Comparison of ENCODE assay signal across 14 cellular contexts in genomic region chr3:108461641-108462040, GRCh38. TPM values are rescaled to one million over a fixed set of nuclear protein-coding genes. Genes with fewer than 3 reads are reported as not detected.
DNase-seq lines count a peak whose midpoint lies in the region; ATAC-seq lines count a peak whose summit lies in the region.
"Had no signal": no experiment of that assay in that cellular context is flagged by ENCODE, and none has a peak within 500 bp of the region (broad histone marks: within the 10 kb centered on the region; RNA-seq: fewer than 3 reads in every experiment).

No MANE protein-coding gene starts in this region.

- no peaks in the 10 kb centered on the region for H3K36me3 Mint-ChIP-seq in activated naive CD8-positive, alpha-beta T cell treated with anti-CD3 and anti-CD28 coated beads, Interleukin-2, amount 50 U/mL, for 24 hours (ENCODE audit: low read depth)

- H3K27ac ChIP-seq in cingulate gyrus (ENCODE audit: low read depth, low read length) (peak overlapping the region; percentile 41), neuronal stem cell (replicated peaks; ENCODE audit: low read length) (no peak overlapping the region)
- H3K27ac ChIP-seq: stomach had no signal

- H3K27me3 Mint-ChIP-seq in activated naive CD8-positive, alpha-beta T cell treated with anti-CD3 and anti-CD28 coated beads, Interleukin-2, amount 50 U/mL, for 24 hours: peaks cover 1% of the 10 kb centered on the region

- H3K4me2 ChIP-seq in neuronal stem cell (ENCODE audit: insufficient read depth, low read length, poor library complexity, severe bottlenecking): no peak overlapping the region

- H3K36me3 ChIP-seq in neuronal stem cell (replicated peaks in 1 of 2; ENCODE audit: control insufficient read depth in 2 of 2, insufficient read depth in 2 of 2, low read length in 2 of 2): no peaks in the 10 kb centered on the region
- H3K36me3 ChIP-seq: HAP-1, stomach had no signal

- no peak overlapping the region for H2AK5ac ChIP-seq in neuronal stem cell (ENCODE audit: low read depth, low read length)

- no peak overlapping the region for H2BK12ac ChIP-seq in neuronal stem cell (ENCODE audit: low read length)

- H3K4me3 ChIP-seq in neuronal stem cell (ENCODE audit: low read length in 2 of 2): no peak overlapping the region
- H3K4me3 ChIP-seq: HAP-1, stomach had no signal

- WGBS in neuronal stem cell (ENCODE audit: extremely low coverage in 2 of 2, insufficient read length in 2 of 2, insufficient replicate concordance in 1 of 2), 2 donors: no CpG with 5 or more reads among the region's 3 CpGs

- no peak overlapping the region for H3K23ac ChIP-seq in neuronal stem cell (ENCODE audit: low read depth, low read length, poor library complexity)

- H3K27ac Mint-ChIP-seq in activated naive CD8-positive, alpha-beta T cell treated with anti-CD3 and anti-CD28 coated beads, Interleukin-2, amount 50 U/mL, for 24 hours: no peak overlapping the region
- H3K27ac Mint-ChIP-seq: activated CD8-positive, alpha-beta T cell treated with anti-CD3 and anti-CD28 coated beads, Interleukin-2, amount 10 ng/mL, durations not matched to agents 7 days and 5 days; effector memory CD8-positive, alpha-beta T cell had no signal

- H2BK120ac ChIP-seq in neuronal stem cell (ENCODE audit: low read depth, low read length): no peak overlapping the region

- H3K4me1 ChIP-seq in neuronal stem cell (ENCODE audit: control insufficient read depth in 2 of 2, insufficient read depth in 1 of 2, low read depth in 1 of 2, low read length in 2 of 2): no peaks in the 10 kb centered on the region
- H3K4me1 ChIP-seq: Caco-2, HAP-1, stomach had no signal

- no peaks in the 10 kb centered on the region for H3K9me3 Mint-ChIP-seq in activated naive CD8-positive, alpha-beta T cell treated with anti-CD3 and anti-CD28 coated beads, Interleukin-2, amount 50 U/mL, for 24 hours
- H3K9me3 Mint-ChIP-seq: effector memory CD8-positive, alpha-beta T cell had no signal

- H3K4me1 Mint-ChIP-seq in activated naive CD8-positive, alpha-beta T cell treated with anti-CD3 and anti-CD28 coated beads, Interleukin-2, amount 50 U/mL, for 24 hours: no peaks in the 10 kb centered on the region

- H2BK15ac ChIP-seq in neuronal stem cell (ENCODE audit: low read length): no peak overlapping the region

- no peak overlapping the region for H3K18ac ChIP-seq in neuronal stem cell (ENCODE audit: low read length)

- H3K9ac ChIP-seq in neuronal stem cell (ENCODE audit: low read depth, low read length, poor library complexity): no peak overlapping the region

- DNase-seq in neuronal stem cell (ENCODE audit: low spot score): no peak
- no peak for DNase-seq in activated naive CD8-positive, alpha-beta T cell treated with anti-CD3 and anti-CD28 coated beads, Interleukin-2, amount 50 U/mL, for 24 hours
- no peak for DNase-seq in NCI-H526 (lab: John Stamatoyannopoulos, UW)
- DNase-seq: activated CD8-positive, alpha-beta T cell treated with anti-CD3 and anti-CD28 coated beads, Interleukin-2, amount 10 ng/mL, durations not matched to agents 7 days and 5 days; Caco-2; effector memory CD8-positive, alpha-beta T cell; stimulated activated CD4-positive, alpha-beta T cell treated with anti-CD3 and anti-CD28 coated beads, Interleukin-2, amount 100 ng/mL, for 24 hours; stomach had no signal

- H3K27me3 ChIP-seq in neuronal stem cell (ENCODE audit: control insufficient read depth in 3 of 3, insufficient read depth in 3 of 3, low read depth in 1 of 3, low read length in 3 of 3): no peaks in the 10 kb centered on the region
- H3K27me3 ChIP-seq: stomach had no signal

- no peaks in the 10 kb centered on the region for H3K79me1 ChIP-seq in neuronal stem cell (ENCODE audit: low read depth, low read length)

- H3K4me3 Mint-ChIP-seq in activated naive CD8-positive, alpha-beta T cell treated with anti-CD3 and anti-CD28 coated beads, Interleukin-2, amount 50 U/mL, for 24 hours: no peak overlapping the region
- H3K4me3 Mint-ChIP-seq: activated CD8-positive, alpha-beta T cell treated with anti-CD3 and anti-CD28 coated beads, Interleukin-2, amount 10 ng/mL, durations not matched to agents 7 days and 5 days; effector memory CD8-positive, alpha-beta T cell had no signal

- H2BK5ac ChIP-seq in neuronal stem cell (ENCODE audit: low read length): no peak overlapping the region

- H3K14ac ChIP-seq in neuronal stem cell (ENCODE audit: low read length): no peak overlapping the region

- H3K4ac ChIP-seq in neuronal stem cell (ENCODE audit: low read length): no peak overlapping the region

- peak overlapping the region; percentile 1 for H2AFZ ChIP-seq in neuronal stem cell (ENCODE audit: low read length)

- H4K8ac ChIP-seq in neuronal stem cell (ENCODE audit: low read depth, low read length): no peak overlapping the region

- no peaks in the 10 kb centered on the region for H3K9me3 ChIP-seq in neuronal stem cell (replicated peaks in 1 of 2; ENCODE audit: control insufficient read depth in 2 of 2, insufficient read depth in 1 of 2, low read depth in 1 of 2, low read length in 2 of 2)
- H3K9me3 ChIP-seq: Caco-2, HAP-1, stomach had no signal

- ATAC-seq in GM18870 (IDR thresholded peaks at IDR 0.05; ENCODE audit: unreplicated experiment) (peak; percentile 92), HG02884 (IDR thresholded peaks at IDR 0.05; ENCODE audit: unreplicated experiment) (peak; percentile 93), GM21737 (IDR thresholded peaks at IDR 0.05; ENCODE audit: unreplicated experiment) (no peak), GM18861 (IDR thresholded peaks at IDR 0.05; ENCODE audit: unreplicated experiment) (no peak)
- no peak for ATAC-seq in activated naive CD8-positive, alpha-beta T cell treated with anti-CD3 and anti-CD28 coated beads, Interleukin-2, amount 50 U/mL, for 24 hours
- ATAC-seq: activated CD8-positive, alpha-beta T cell treated with anti-CD3 and anti-CD28 coated beads, Interleukin-2, amount 10 ng/mL, durations not matched to agents 7 days and 5 days; effector memory CD8-positive, alpha-beta T cell had no signal

- H4K91ac ChIP-seq in neuronal stem cell (ENCODE audit: low read depth, low read length, poor library complexity): no peak overlapping the region

RNA-seq across cellular contexts. Expression of gene MYH15, which starts 48.8 kb away (rescaled TPM):
- polyA plus RNA-seq in neuronal stem cell (2013, experiment 1 of 2): 0.03 TPM
- polyA plus RNA-seq in neuronal stem cell (2013, experiment 2 of 2): 0.06 TPM

Comparison
In these comparisons a context has a peak if more than half of its experiments do, and no peak if none do; other contexts are left out.
1. ATAC-seq: peak in GM18870 (single experiment) and HG02884 (single experiment); none in GM21737 (single experiment), GM18861 (single experiment) and activated naive CD8-positive, alpha-beta T cell treated with anti-CD3 and anti-CD28 coated beads, Interleukin-2, amount 50 U/mL, for 24 hours (single experiment).